In genomic region chr6:148520109-148520841, GRCh38 we compare ENCODE assay signal across 11 cellular contexts.
DNase-seq lines count a peak whose midpoint lies in the region; ATAC-seq and TF ChIP-seq lines count a peak whose summit lies in the region.
"Had no signal": no experiment of that assay in that cellular context is flagged by ENCODE, and none has a peak within 500 bp of the region (broad histone marks: within the 10 kb centered on the region; RNA-seq: fewer than 3 reads in every experiment).

No MANE protein-coding gene starts in this region.

- peak overlapping the region; percentile 38 for H3K4me3 ChIP-seq in GM06990 (replicated peaks; ENCODE audit: low read depth, low read length)
- no peak overlapping the region for H3K4me3 ChIP-seq in esophagus muscularis mucosa
- H3K4me3 ChIP-seq in endodermal cell (ENCODE audit: low read length): no peak overlapping the region
- no peak overlapping the region for H3K4me3 ChIP-seq in mesendoderm (ENCODE audit: low read length)
- H3K4me3 ChIP-seq: cardiac muscle cell, upper lobe of left lung had no signal

- H3K27ac Mint-ChIP-seq in activated T-helper 1 cell treated with anti-CD3 and anti-CD28 coated beads, Interleukin-12 subunit alpha, Interleukin-12 subunit beta, Interleukin-2, Interleukin-4 antibody, amounts not matched to agents 30 ng/mL and 10 ng/mL and 1 ng/mL, durations not matched to agents 14 hours and 24 hours and 36 hours: no peak overlapping the region
- no peak overlapping the region for H3K27ac Mint-ChIP-seq in endodermal cell

- H3K79me1 ChIP-seq in mesendoderm (ENCODE audit: low read length): no peaks in the 10 kb centered on the region

- no peak overlapping the region for H2BK5ac ChIP-seq in mesendoderm (ENCODE audit: low read length)

- WGBS in esophagus muscularis mucosa: 87% methylated on average over 22 of the region's 23 CpGs
- WGBS in endodermal cell (ENCODE audit: insufficient coverage in 1 of 2, insufficient read length in 1 of 2), 2 experiments: 96 to 98% methylated on average over 23 of the region's 23 CpGs
- no CpG with 5 or more reads among the region's 23 CpGs for WGBS in mesendoderm (ENCODE audit: extremely low coverage, insufficient coverage, low lambda C conversion rate)

- peak; percentile 88 for ATAC-seq in GM19468 (IDR thresholded peaks at IDR 0.05; ENCODE audit: extremely low read depth, unreplicated experiment)
- ATAC-seq in HG03280 (IDR thresholded peaks at IDR 0.05; ENCODE audit: unreplicated experiment): peak; percentile 88
- ATAC-seq: natural killer cell treated with Interleukin-12 subunit alpha and Interleukin-12 subunit beta and Interleukin-15 and Interleukin-18, amount 100 ng/mL, for 72 hours had no signal

- H4K5ac ChIP-seq in mesendoderm (ENCODE audit: low read length): no peak overlapping the region

- DNase-seq in GM06990 (ENCODE audit: extremely low read depth, insufficient read length): peak; percentile 81
- no peak for DNase-seq in esophagus muscularis mucosa (ENCODE audit: extremely low spot score)
- no peak for DNase-seq in activated T-helper 1 cell treated with anti-CD3 and anti-CD28 coated beads, Interleukin-12 subunit alpha, Interleukin-12 subunit beta, Interleukin-2, Interleukin-4 antibody, amounts not matched to agents 30 ng/mL and 10 ng/mL and 1 ng/mL, durations not matched to agents 14 hours and 24 hours and 36 hours (ENCODE audit: low spot score)
- no peak for DNase-seq in effector CD8-positive, alpha-beta T cell (lab: John Stamatoyannopoulos, UW)
- no peak for DNase-seq in endodermal cell
- no peak for DNase-seq in mesendoderm

- H3K56ac ChIP-seq in mesendoderm (ENCODE audit: low read length): no peak overlapping the region

- no peaks in the 10 kb centered on the region for H3K4me1 Mint-ChIP-seq in activated T-helper 1 cell treated with anti-CD3 and anti-CD28 coated beads, Interleukin-12 subunit alpha, Interleukin-12 subunit beta, Interleukin-2, Interleukin-4 antibody, amounts not matched to agents 30 ng/mL and 10 ng/mL and 1 ng/mL, durations not matched to agents 14 hours and 24 hours and 36 hours (ENCODE audit: low read depth)
- H3K4me1 Mint-ChIP-seq in endodermal cell: peaks cover 22% of the 10 kb centered on the region

- no peak overlapping the region for H4K8ac ChIP-seq in mesendoderm (ENCODE audit: low read depth, low read length)

- H3K27ac ChIP-seq in esophagus muscularis mucosa (replicated peaks in 1 of 4): peak overlapping the region; percentile 45 to 81 (median 64)
- H3K27ac ChIP-seq in endodermal cell (ENCODE audit: low read depth, low read length): no peak overlapping the region
- no peak overlapping the region for H3K27ac ChIP-seq in mesendoderm (ENCODE audit: low read depth, low read length)
- H3K27ac ChIP-seq: cardiac muscle cell had no signal

- H3K4me2 ChIP-seq in mesendoderm (ENCODE audit: low read length): no peak overlapping the region

- no peak overlapping the region for H2BK15ac ChIP-seq in mesendoderm (replicated peaks; ENCODE audit: low read depth)

- H3K9ac ChIP-seq in endodermal cell (ENCODE audit: extremely low read depth, low read length, poor library complexity, severe bottlenecking) (no peak overlapping the region), mesendoderm (ENCODE audit: low read length) (no peak overlapping the region)

- TF ChIP-seq POLR2A in esophagus muscularis mucosa (IDR thresholded peaks at IDR 0.05; ENCODE audit: low read depth): no peak

- intact Hi-C loops in esophagus muscularis mucosa (cut with DNase I): no loop called here
- intact Hi-C loops in activated T-helper 1 cell treated with anti-CD3 and anti-CD28 coated beads, Interleukin-12 subunit alpha, Interleukin-12 subunit beta, Interleukin-2, Interleukin-4 antibody, amounts not matched to agents 30 ng/mL and 10 ng/mL and 1 ng/mL, durations not matched to agents 14 hours and 24 hours and 36 hours (cut with micrococcal nuclease): no loop called here

- no peak overlapping the region for H2AK5ac ChIP-seq in mesendoderm (ENCODE audit: low read length)

- H3K36me3 Mint-ChIP-seq in activated T-helper 1 cell treated with anti-CD3 and anti-CD28 coated beads, Interleukin-12 subunit alpha, Interleukin-12 subunit beta, Interleukin-2, Interleukin-4 antibody, amounts not matched to agents 30 ng/mL and 10 ng/mL and 1 ng/mL, durations not matched to agents 14 hours and 24 hours and 36 hours (ENCODE audit: low read depth): no peaks in the 10 kb centered on the region
- peaks cover 17% of the 10 kb centered on the region for H3K36me3 Mint-ChIP-seq in endodermal cell (ENCODE audit: low read depth)
- H3K36me3 Mint-ChIP-seq: natural killer cell treated with Interleukin-12 subunit alpha and Interleukin-12 subunit beta and Interleukin-15 and Interleukin-18, amount 100 ng/mL, for 72 hours had no signal

- H3K23ac ChIP-seq in mesendoderm (ENCODE audit: low read length): no peak overlapping the region

- peaks cover 3% of the 10 kb centered on the region for H3K27me3 Mint-ChIP-seq in activated T-helper 1 cell treated with anti-CD3 and anti-CD28 coated beads, Interleukin-12 subunit alpha, Interleukin-12 subunit beta, Interleukin-2, Interleukin-4 antibody, amounts not matched to agents 30 ng/mL and 10 ng/mL and 1 ng/mL, durations not matched to agents 14 hours and 24 hours and 36 hours (ENCODE audit: insufficient read depth)
- H3K27me3 Mint-ChIP-seq in endodermal cell (ENCODE audit: insufficient read depth): no peaks in the 10 kb centered on the region

- H3K36me3 ChIP-seq in GM06990 (ENCODE audit: control insufficient read depth, insufficient read depth, low read length): no peaks in the 10 kb centered on the region
- peaks cover 6 to 61% (median 27%) of the 10 kb centered on the region in 4 donors for H3K36me3 ChIP-seq in esophagus muscularis mucosa
- peaks cover 28% of the 10 kb centered on the region for H3K36me3 ChIP-seq in endodermal cell (ENCODE audit: control insufficient read depth, insufficient read depth, low read length)
- no peaks in the 10 kb centered on the region for H3K36me3 ChIP-seq in mesendoderm (ENCODE audit: control insufficient read depth, insufficient read depth, low read length)

- TF ChIP-seq CTCF in GM06990 (IDR thresholded peaks at IDR 0.05; ENCODE audit: insufficient read depth, low read length, poor library complexity, severe bottlenecking): no peak
- no peak for TF ChIP-seq CTCF in esophagus muscularis mucosa (IDR thresholded peaks at IDR 0.05)
- TF ChIP-seq CTCF in endodermal cell (conservative IDR thresholded peaks at IDR 0.05): no peak

- H3K4me3 Mint-ChIP-seq in activated T-helper 1 cell treated with anti-CD3 and anti-CD28 coated beads, Interleukin-12 subunit alpha, Interleukin-12 subunit beta, Interleukin-2, Interleukin-4 antibody, amounts not matched to agents 30 ng/mL and 10 ng/mL and 1 ng/mL, durations not matched to agents 14 hours and 24 hours and 36 hours: no peak overlapping the region
- H3K4me3 Mint-ChIP-seq in endodermal cell: no peak overlapping the region
- H3K4me3 Mint-ChIP-seq: natural killer cell treated with Interleukin-12 subunit alpha and Interleukin-12 subunit beta and Interleukin-15 and Interleukin-18, amount 100 ng/mL, for 72 hours had no signal

- H3K4me1 ChIP-seq in esophagus muscularis mucosa (peaks cover 24 to 89% (median 82%) of the 10 kb centered on the region in 4 donors), endodermal cell (ENCODE audit: control insufficient read depth, insufficient read depth, low read length) (peaks cover 3% of the 10 kb centered on the region), mesendoderm (ENCODE audit: control insufficient read depth, low read depth, low read length) (peaks cover 1% of the 10 kb centered on the region)

- no peaks in the 10 kb centered on the region for H3K27me3 ChIP-seq in GM06990 (replicated peaks; ENCODE audit: control insufficient read depth, insufficient read depth, low read length)
- no peaks in the 10 kb centered on the region for H3K27me3 ChIP-seq in esophagus muscularis mucosa
- H3K27me3 ChIP-seq in endodermal cell (ENCODE audit: control insufficient read depth, insufficient read depth, low read length, poor library complexity, severe bottlenecking): no peaks in the 10 kb centered on the region
- H3K27me3 ChIP-seq in mesendoderm (ENCODE audit: insufficient read depth, low read length, poor library complexity): no peaks in the 10 kb centered on the region
- H3K27me3 ChIP-seq: cardiac muscle cell, upper lobe of left lung had no signal

- H3K79me2 ChIP-seq in mesendoderm (ENCODE audit: control insufficient read depth, insufficient read depth, low read length): no peaks in the 10 kb centered on the region

- no peak overlapping the region for H3K4ac ChIP-seq in mesendoderm (ENCODE audit: low read depth, low read length)

- H3K9me3 Mint-ChIP-seq in activated T-helper 1 cell treated with anti-CD3 and anti-CD28 coated beads, Interleukin-12 subunit alpha, Interleukin-12 subunit beta, Interleukin-2, Interleukin-4 antibody, amounts not matched to agents 30 ng/mL and 10 ng/mL and 1 ng/mL, durations not matched to agents 14 hours and 24 hours and 36 hours: no peaks in the 10 kb centered on the region
- H3K9me3 Mint-ChIP-seq in endodermal cell: no peaks in the 10 kb centered on the region
- H3K9me3 Mint-ChIP-seq: natural killer cell treated with Interleukin-12 subunit alpha and Interleukin-12 subunit beta and Interleukin-15 and Interleukin-18, amount 100 ng/mL, for 72 hours had no signal

- H2BK120ac ChIP-seq in mesendoderm (ENCODE audit: low read depth, low read length): no peak overlapping the region

- no peak for TF ChIP-seq EP300 in esophagus muscularis mucosa (IDR thresholded peaks at IDR 0.05)

- H3K9me3 ChIP-seq in esophagus muscularis mucosa (no peaks in the 10 kb centered on the region), endodermal cell (ENCODE audit: control insufficient read depth, low read length) (no peaks in the 10 kb centered on the region)
- H3K9me3 ChIP-seq: upper lobe of left lung had no signal

- H3K18ac ChIP-seq in mesendoderm (ENCODE audit: low read length): no peak overlapping the region

Comparison
In these comparisons a context has a peak if more than half of its experiments do, and no peak if none do; other contexts are left out.
1. H3K27ac ChIP-seq: peak in esophagus muscularis mucosa (4 of 4); none in endodermal cell (single experiment) and mesendoderm (single experiment).